ENCODE assay signal across 15 cellular contexts in genomic region chr19:47511128-47511517, GRCh38. TPM values are rescaled to one million over a fixed set of nuclear protein-coding genes. Genes with fewer than 3 reads are reported as not detected.
DNase-seq lines count a peak whose midpoint lies in the region; ATAC-seq and TF ChIP-seq lines count a peak whose summit lies in the region.
"Had no signal": no experiment of that assay in that cellular context is flagged by ENCODE, and none has a peak within 500 bp of the region (broad histone marks: within the 10 kb centered on the region; RNA-seq: fewer than 3 reads in every experiment).

No MANE protein-coding gene starts in this region.

- H3K36me3 ChIP-seq in SK-N-SH (replicated peaks in 1 of 2; ENCODE audit: control insufficient read depth in 1 of 2, insufficient read depth in 2 of 2, low read length in 1 of 2) (peaks cover 0 to 7% of the 10 kb centered on the region in 2 experiments), endocrine pancreas (ENCODE audit: control insufficient read depth, insufficient read depth, low read length) (no peaks in the 10 kb centered on the region), muscle layer of colon (ENCODE audit: insufficient read depth, low read length) (peaks cover 9% of the 10 kb centered on the region), transverse colon (no peaks in the 10 kb centered on the region), A673 (ENCODE audit: insufficient read depth, low read length, poor library complexity, severe bottlenecking) (no peaks in the 10 kb centered on the region)

- H3K9ac ChIP-seq in SK-N-SH = no peak overlapping the region
- H3K9ac ChIP-seq in endocrine pancreas (ENCODE audit: control insufficient read depth, insufficient read depth, low read length) = peak overlapping the region; percentile 92
- H3K9ac ChIP-seq in muscle layer of colon (ENCODE audit: low read length) = peak overlapping the region; percentile 4

- no peak for DNase-seq in SK-N-SH
- no peak for DNase-seq in transverse colon
- no peak for DNase-seq in A673 (ENCODE audit: low spot score)
- DNase-seq: activated naive CD8-positive, alpha-beta T cell treated with anti-CD3 and anti-CD28 coated beads, Interleukin-2, amount 10 ng/mL, durations not matched to agents 7 days and 5 days; NCI-H226; SHP77 treated with DMSO at 0.1 percent for 48 hours had no signal

- no peaks in the 10 kb centered on the region for H3K27me3 ChIP-seq in SK-N-SH (ENCODE audit: insufficient read depth)
- H3K27me3 ChIP-seq in endocrine pancreas (ENCODE audit: control insufficient read depth, insufficient read depth, low read length) = no peaks in the 10 kb centered on the region
- no peaks in the 10 kb centered on the region for H3K27me3 ChIP-seq in muscle layer of colon (ENCODE audit: control insufficient read depth in 1 of 2, insufficient read depth in 2 of 2, low read length in 2 of 2)
- no peaks in the 10 kb centered on the region for H3K27me3 ChIP-seq in transverse colon
- no peaks in the 10 kb centered on the region for H3K27me3 ChIP-seq in A673 (replicated peaks; ENCODE audit: insufficient read depth, low read depth, low read length, poor library complexity)
- H3K27me3 ChIP-seq: left lung had no signal

- CTCF ChIA-PET in SK-N-SH (lab: Yijun Ruan, JAX) (interaction anchor here (1.6 to 7.9 kb wide), 3 partner anchors 27 to 187 kb away, joined by 6 to 168 read pairs (median 6); partner anchors contain the start of gene KPTN), A673 (lab: Charles Lee) (no interaction called here)

- intact Hi-C loops in transverse colon (cut with DNase I; ENCODE audit: low total_unique reads) (loop anchor here (10.0 kb wide), 2 partner anchors 194 to 274 kb away; no protein-coding TSS in a partner anchor), A673 (cut with micrococcal nuclease; ENCODE audit: unreplicated experiment) (loop anchor here (10.0 kb wide), 1 partner anchor 184 kb away; no protein-coding TSS in a partner anchor)

- POLR2A ChIA-PET in SK-N-SH (lab: Yijun Ruan, JAX) (no interaction called here), A673 (lab: Charles Lee; ENCODE audit: low non-redundant PET) (no interaction called here)

- H3K79me2 ChIP-seq in SK-N-SH (ENCODE audit: insufficient read depth) = peaks cover 80% of the 10 kb centered on the region

- in situ Hi-C loops in transverse colon (cut with MboI; ENCODE audit: low pct_ligation_motif_present in 1 of 4, low pct_unique_long_range_greater_than_20kb in 1 of 4, low sequenced_read_pairs in 3 of 4) = loop anchor here in 3 of 4 donors (5.0 to 10.0 kb wide), 3 partner anchors 76 to 96 kb away; partner anchors contain the start of gene BICRA (in 2 of the 3)

- no peak overlapping the region for H2AFZ ChIP-seq in SK-N-SH (ENCODE audit: low read depth)
- H2AFZ ChIP-seq: GM23338 had no signal

- peak overlapping the region; percentile 17; the same call in 1 of the 2 replicates for H3K4me2 ChIP-seq in SK-N-SH
- H3K4me2 ChIP-seq: A549, GM23338 had no signal

- H3K4me3 ChIP-seq in SK-N-SH (ENCODE audit: low read depth in 2 of 2, low read length in 1 of 2) (no peak overlapping the region), endocrine pancreas (ENCODE audit: control insufficient read depth, insufficient read depth, low read length) (peak overlapping the region; percentile 77), muscle layer of colon (ENCODE audit: low read depth in 1 of 2, low read length in 2 of 2) (no peak overlapping the region), transverse colon (peak overlapping the region in 1 of 4 donors; percentile 95), A673 (ENCODE audit: low read depth, low read length, poor library complexity, severe bottlenecking) (no peak overlapping the region)
- H3K4me3 ChIP-seq: A549, GM23338, left lung had no signal

- H3K4me1 ChIP-seq in SK-N-SH (ENCODE audit: control insufficient read depth in 1 of 2, insufficient read depth in 2 of 2, low read depth in 1 of 2, low read length in 1 of 2) (peaks cover 15 to 38% of the 10 kb centered on the region in 2 experiments; a peak in 3 of 4 replicates), endocrine pancreas (ENCODE audit: control insufficient read depth, insufficient read depth, low read length) (no peaks in the 10 kb centered on the region), muscle layer of colon (ENCODE audit: insufficient read depth, low read length) (peaks cover 80% of the 10 kb centered on the region), transverse colon (peaks cover 33 to 73% (median 46%) of the 10 kb centered on the region in 4 donors), A673 (ENCODE audit: insufficient read depth, low read length, poor library complexity, severe bottlenecking) (peaks cover 3% of the 10 kb centered on the region)

- TF ChIP-seq CTCF in SK-N-SH (IDR thresholded peaks at IDR 0.05) (no peak), transverse colon (IDR thresholded peaks at IDR 0.05) (no peak), A673 (conservative IDR thresholded peaks at IDR 0.05; ENCODE audit: low read depth, low read length) (no peak)

- ATAC-seq in SK-N-SH treated with all-trans-retinoic acid at 6 μM for 48 hours (no peak), HG03354 (IDR thresholded peaks at IDR 0.05; ENCODE audit: poor library complexity, severe bottlenecking, unreplicated experiment) (no peak), GM18861 (IDR thresholded peaks at IDR 0.05; ENCODE audit: unreplicated experiment) (no peak)
- ATAC-seq: A549; activated CD4-positive, CD25-positive, alpha-beta regulatory T cell treated with anti-CD3 and anti-CD28 coated beads, Interleukin-2, amount 50 U/mL, for 24 hours; GM23338; left lung had no signal

- no peaks in the 10 kb centered on the region for H3F3A ChIP-seq in SK-N-SH (replicated peaks; ENCODE audit: insufficient read depth)

- BruUV-seq in A673 (replicated peaks; lab: Mats Ljungman, UMichigan) = no TSS peak

- WGBS in SK-N-SH (ENCODE audit: low lambda C conversion rate) = 95% methylated on average over 4 of the region's 6 CpGs
- WGBS in transverse colon (ENCODE audit: low coverage in 1 of 2), 2 donors = 84% methylated on average over 6 of the region's 6 CpGs; no CpG with 5 or more reads in 1 of the 2 donors

- no peak for TF ChIP-seq POLR2A in transverse colon (IDR thresholded peaks at IDR 0.05)

- no peak for TF ChIP-seq RAD21 in SK-N-SH (IDR thresholded peaks at IDR 0.05; ENCODE audit: low read length)

- H3K27ac ChIP-seq in SK-N-SH (ENCODE audit: low read depth in 2 of 2, low read length in 1 of 2) (no peak overlapping the region), muscle layer of colon (ENCODE audit: low read depth, low read length) (peak overlapping the region; percentile 17), transverse colon (peak overlapping the region; percentile 84 to 99 (median 97)), A673 (ENCODE audit: low read depth, low read length, poor library complexity, severe bottlenecking) (no peak overlapping the region)
- H3K27ac ChIP-seq: A549 had no signal

- H3K9me2 ChIP-seq in SK-N-SH = no peaks in the 10 kb centered on the region

- peaks cover 38% of the 10 kb centered on the region for H4K20me1 ChIP-seq in SK-N-SH (ENCODE audit: insufficient read depth)

- no peaks in the 10 kb centered on the region for H3K9me3 ChIP-seq in SK-N-SH
- no peaks in the 10 kb centered on the region for H3K9me3 ChIP-seq in endocrine pancreas (ENCODE audit: control insufficient read depth, low read length)
- H3K9me3 ChIP-seq in muscle layer of colon (ENCODE audit: low read length) = no peaks in the 10 kb centered on the region
- H3K9me3 ChIP-seq in transverse colon = no peaks in the 10 kb centered on the region
- no peaks in the 10 kb centered on the region for H3K9me3 ChIP-seq in A673 (ENCODE audit: low read depth, low read length, poor library complexity, severe bottlenecking)
- H3K9me3 ChIP-seq: A549, left lung had no signal

- no peak for TF ChIP-seq EP300 in SK-N-SH (IDR thresholded peaks at IDR 0.05; ENCODE audit: borderline replicate concordance in 1 of 2, low read depth in 1 of 2, low read length in 1 of 2)
- no peak for TF ChIP-seq EP300 in transverse colon (IDR thresholded peaks at IDR 0.05; ENCODE audit: low read depth)

TF ChIP-seq in SK-N-SH, 30 proteins besides CTCF, POLR2A, EP300 and RAD21 (continues in another document):
- no peak for TF ChIP-seq NRF1 (IDR thresholded peaks at IDR 0.05; ENCODE audit: low read depth, low read length)
- TF ChIP-seq NFIC (IDR thresholded peaks at IDR 0.05; ENCODE audit: borderline replicate concordance) = no peak

TF ChIP-seq in SK-N-SH treated with all-trans-retinoic acid at 6 μM for 48 hours, 23 proteins besides CTCF, POLR2A, EP300 and RAD21 (continues in another document):
- no peak for TF ChIP-seq ZFP30 (CRISPR knock-in tag; IDR thresholded peaks at IDR 0.05)

RNA-seq across cellular contexts. Expression of gene NAPA, which starts 3.7 kb away (rescaled TPM):
- 80.0 and 84.1 TPM in 2 replicates for polyA plus RNA-seq in SK-N-SH (2012; rRNA removed)
- 52.6 and 63.9 TPM in 2 replicates for polyA plus RNA-seq in SK-N-SH (2012; cell fraction: cytosol; rRNA removed)
- 84.9 and 99.7 TPM in 2 replicates for polyA plus RNA-seq in SK-N-SH (2012; cell fraction: nucleus; rRNA removed)
- total RNA-seq in transverse colon (100 to 1,000 TPM in 3 of 4 donors, 10 to 100 TPM in 1; 94.8 to 138 (median 114) TPM), A673 (2021) (88.9 and 90.9 TPM in 2 replicates)

RNA-seq across cellular contexts. Expression of gene KPTN, which starts 27.1 kb away (rescaled TPM):
- 15.8 and 17.7 TPM in 2 replicates for polyA plus RNA-seq in SK-N-SH (2012; rRNA removed)
- polyA plus RNA-seq in SK-N-SH (2012; cell fraction: cytosol; rRNA removed) = 6.3 and 8.9 TPM in 2 replicates
- polyA plus RNA-seq in SK-N-SH (2012; cell fraction: nucleus; rRNA removed) = 64.6 and 79.2 TPM in 2 replicates
- total RNA-seq in transverse colon (1 to 10 TPM in 3 of 4 donors, not detected in 1; 2.2 to 5.7 (median 3.3) TPM), A673 (2021) (18.7 and 18.9 TPM in 2 replicates)

RNA-seq across cellular contexts. Expression of gene SLC8A2, which starts 39.4 kb away (rescaled TPM):
- 0.29 and 0.58 TPM in 2 replicates for polyA plus RNA-seq in SK-N-SH (2012; rRNA removed)
- 0.26 and 0.45 TPM in 2 replicates for polyA plus RNA-seq in SK-N-SH (2012; cell fraction: cytosol; rRNA removed)
- polyA plus RNA-seq in SK-N-SH (2012; cell fraction: nucleus; rRNA removed) = 0.56 and 0.79 TPM in 2 replicates
- total RNA-seq in transverse colon (10 to 100 TPM in 2 of 4 donors, 1 to 10 TPM in 1, under 1 TPM in 1; 0.82 to 36.4 (median 9.6) TPM), A673 (2021) (3.2 and 6.6 TPM in 2 replicates)

Comparison
In these comparisons a context has a peak if more than half of its experiments do, and no peak if none do; other contexts are left out.
1. H3K27ac ChIP-seq: peak in muscle layer of colon (single experiment) and transverse colon (4 of 4); none in SK-N-SH (0 of 2) and A673 (single experiment).